ENCODE assay signal across 26 cellular contexts in the genomic region with DNA sequence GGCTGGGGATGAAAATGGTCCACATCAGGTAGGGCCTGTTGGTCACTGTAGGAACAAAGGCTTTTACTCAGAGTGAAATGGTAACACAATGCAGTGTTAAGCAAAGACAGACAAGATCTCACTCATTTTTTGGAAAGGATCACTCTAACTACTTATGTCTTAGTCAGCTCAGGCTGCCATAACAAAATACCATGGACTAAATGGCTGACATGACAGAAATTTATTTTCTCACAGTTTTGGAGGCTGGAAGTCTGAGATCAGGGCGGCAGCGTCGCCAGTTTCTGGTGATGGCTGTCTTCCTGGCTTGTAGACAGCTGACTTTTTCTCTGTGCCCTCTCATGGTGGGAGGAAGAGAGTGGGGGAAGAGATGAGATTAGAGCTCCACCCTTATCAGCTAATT.
"Had no signal": no experiment of that assay in that cellular context is flagged by ENCODE, and none has a peak within 500 bp of the region (broad histone marks: within the 10 kb centered on the region; RNA-seq: fewer than 3 reads in every experiment).

No MANE protein-coding gene starts in this region.

- DNase-seq: colonic mucosa; cortex of kidney; effector CD8-positive, alpha-beta T cell; effector memory CD8-positive, alpha-beta T cell; endodermal cell; erythroblast; esophagus squamous epithelium; foreskin fibroblast; foreskin melanocyte; gastrocnemius medialis; glutamatergic neuron; head of caudate nucleus; heart right ventricle; hippocampal formation; left cardiac atrium; left lung; left ventricle myocardium superior; lower lobe of right lung; mesenchymal stem cell; mucosa of descending colon; naive B cell had no signal

- H3K27ac ChIP-seq: colonic mucosa, epithelial cell of prostate, esophagus squamous epithelium, gastrocnemius medialis, heart right ventricle, left lung, lower lobe of right lung had no signal

- FAIRE-seq: endometrium, islet of Langerhans, keratinocyte had no signal

- H3K9me3 ChIP-seq: colonic mucosa, esophagus squamous epithelium, gastrocnemius medialis, heart right ventricle, left lung, lower lobe of right lung, mucosa of descending colon had no signal

- H3K36me3 ChIP-seq: colonic mucosa, esophagus squamous epithelium, gastrocnemius medialis, heart right ventricle, left lung, lower lobe of right lung had no signal

- H3K27me3 ChIP-seq: colonic mucosa, esophagus squamous epithelium, gastrocnemius medialis had no signal

- ATAC-seq: effector memory CD8-positive, alpha-beta T cell; esophagus mucosa; gastrocnemius medialis; heart right ventricle; left cardiac atrium; left lung; left ventricle myocardium superior; lower lobe of right lung; mucosa of descending colon had no signal

- H3K4me1 ChIP-seq: colonic mucosa, gastrocnemius medialis, heart right ventricle, left lung, lower lobe of right lung had no signal

- H3K4me3 ChIP-seq: colonic mucosa, esophagus squamous epithelium, gastrocnemius medialis, heart right ventricle, left lung, lower lobe of right lung, mucosa of descending colon had no signal
